Comparison of ENCODE assay signal across 1 cellular context in the genomic region with DNA sequence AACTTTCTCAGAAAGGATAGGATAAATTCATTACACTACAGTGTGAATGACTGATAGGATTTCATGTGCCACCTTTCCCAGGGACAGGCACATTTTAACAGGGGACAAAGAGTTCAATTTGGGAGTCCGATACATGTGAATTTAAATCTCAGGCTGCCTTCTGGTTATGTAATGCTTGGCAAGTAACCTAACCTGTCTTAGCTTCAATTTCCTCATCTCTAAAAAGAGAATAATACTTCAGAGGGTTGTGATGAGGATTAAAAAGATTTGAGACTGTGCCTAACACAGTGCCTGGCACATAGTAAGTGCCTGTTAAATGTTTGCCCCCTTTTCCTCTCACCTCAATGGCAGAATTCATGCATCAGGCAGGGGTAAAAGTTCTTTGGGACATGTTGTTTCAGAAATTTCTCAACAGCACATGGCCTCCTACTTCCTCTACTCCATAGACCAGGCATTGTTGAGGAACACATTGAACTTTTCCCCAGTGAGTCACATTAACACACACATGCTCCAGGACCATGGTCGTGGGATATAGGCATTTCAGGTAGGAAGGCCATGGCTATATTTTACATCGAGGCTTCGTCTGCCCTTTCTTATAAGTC.
TF ChIP-seq lines count a peak whose summit lies in the region.

No MANE protein-coding gene starts in this region.

TF ChIP-seq in HepG2, 621 proteins besides CTCF, POLR2A, EP300 and RAD21 (continued from another document and continues in another):
- TF ChIP-seq, protein P1, sequence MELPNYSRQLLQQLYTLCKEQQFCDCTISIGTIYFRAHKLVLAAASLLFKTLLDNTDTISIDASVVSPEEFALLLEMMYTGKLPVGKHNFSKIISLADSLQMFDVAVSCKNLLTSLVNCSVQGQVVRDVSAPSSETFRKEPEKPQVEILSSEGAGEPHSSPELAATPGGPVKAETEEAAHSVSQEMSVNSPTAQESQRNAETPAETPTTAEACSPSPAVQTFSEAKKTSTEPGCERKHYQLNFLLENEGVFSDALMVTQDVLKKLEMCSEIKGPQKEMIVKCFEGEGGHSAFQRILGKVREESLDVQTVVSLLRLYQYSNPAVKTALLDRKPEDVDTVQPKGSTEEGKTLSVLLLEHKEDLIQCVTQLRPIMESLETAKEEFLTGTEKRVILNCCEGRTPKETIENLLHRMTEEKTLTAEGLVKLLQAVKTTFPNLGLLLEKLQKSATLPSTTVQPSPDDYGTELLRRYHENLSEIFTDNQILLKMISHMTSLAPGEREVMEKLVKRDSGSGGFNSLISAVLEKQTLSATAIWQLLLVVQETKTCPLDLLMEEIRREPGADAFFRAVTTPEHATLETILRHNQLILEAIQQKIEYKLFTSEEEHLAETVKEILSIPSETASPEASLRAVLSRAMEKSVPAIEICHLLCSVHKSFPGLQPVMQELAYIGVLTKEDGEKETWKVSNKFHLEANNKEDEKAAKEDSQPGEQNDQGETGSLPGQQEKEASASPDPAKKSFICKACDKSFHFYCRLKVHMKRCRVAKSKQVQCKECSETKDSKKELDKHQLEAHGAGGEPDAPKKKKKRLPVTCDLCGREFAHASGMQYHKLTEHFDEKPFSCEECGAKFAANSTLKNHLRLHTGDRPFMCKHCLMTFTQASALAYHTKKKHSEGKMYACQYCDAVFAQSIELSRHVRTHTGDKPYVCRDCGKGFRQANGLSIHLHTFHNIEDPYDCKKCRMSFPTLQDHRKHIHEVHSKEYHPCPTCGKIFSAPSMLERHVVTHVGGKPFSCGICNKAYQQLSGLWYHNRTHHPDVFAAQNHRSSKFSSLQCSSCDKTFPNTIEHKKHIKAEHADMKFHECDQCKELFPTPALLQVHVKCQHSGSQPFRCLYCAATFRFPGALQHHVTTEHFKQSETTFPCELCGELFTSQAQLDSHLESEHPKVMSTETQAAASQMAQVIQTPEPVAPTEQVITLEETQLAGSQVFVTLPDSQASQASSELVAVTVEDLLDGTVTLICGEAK (IDR thresholded peaks at IDR 0.05), result no peak
- TF ChIP-seq, protein P1 (CRISPR knock-in tag; IDR thresholded peaks at IDR 0.05), result no peak
- TF ChIP-seq, protein P2, sequence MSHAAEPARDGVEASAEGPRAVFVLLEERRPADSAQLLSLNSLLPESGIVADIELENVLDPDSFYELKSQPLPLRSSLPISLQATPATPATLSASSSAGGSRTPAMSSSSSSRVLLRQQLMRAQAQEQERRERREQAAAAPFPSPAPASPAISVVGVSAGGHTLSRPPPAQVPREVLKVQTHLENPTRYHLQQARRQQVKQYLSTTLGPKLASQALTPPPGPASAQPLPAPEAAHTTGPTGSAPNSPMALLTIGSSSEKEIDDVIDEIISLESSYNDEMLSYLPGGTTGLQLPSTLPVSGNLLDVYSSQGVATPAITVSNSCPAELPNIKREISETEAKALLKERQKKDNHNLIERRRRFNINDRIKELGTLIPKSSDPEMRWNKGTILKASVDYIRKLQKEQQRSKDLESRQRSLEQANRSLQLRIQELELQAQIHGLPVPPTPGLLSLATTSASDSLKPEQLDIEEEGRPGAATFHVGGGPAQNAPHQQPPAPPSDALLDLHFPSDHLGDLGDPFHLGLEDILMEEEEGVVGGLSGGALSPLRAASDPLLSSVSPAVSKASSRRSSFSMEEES (CRISPR knock-in tag; IDR thresholded peaks at IDR 0.05), result peak; percentile 89
- TF ChIP-seq, protein P3, sequence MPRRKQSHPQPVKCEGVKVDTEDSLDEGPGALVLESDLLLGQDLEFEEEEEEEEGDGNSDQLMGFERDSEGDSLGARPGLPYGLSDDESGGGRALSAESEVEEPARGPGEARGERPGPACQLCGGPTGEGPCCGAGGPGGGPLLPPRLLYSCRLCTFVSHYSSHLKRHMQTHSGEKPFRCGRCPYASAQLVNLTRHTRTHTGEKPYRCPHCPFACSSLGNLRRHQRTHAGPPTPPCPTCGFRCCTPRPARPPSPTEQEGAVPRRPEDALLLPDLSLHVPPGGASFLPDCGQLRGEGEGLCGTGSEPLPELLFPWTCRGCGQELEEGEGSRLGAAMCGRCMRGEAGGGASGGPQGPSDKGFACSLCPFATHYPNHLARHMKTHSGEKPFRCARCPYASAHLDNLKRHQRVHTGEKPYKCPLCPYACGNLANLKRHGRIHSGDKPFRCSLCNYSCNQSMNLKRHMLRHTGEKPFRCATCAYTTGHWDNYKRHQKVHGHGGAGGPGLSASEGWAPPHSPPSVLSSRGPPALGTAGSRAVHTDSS (CRISPR knock-in tag; conservative IDR thresholded peaks at IDR 0.05), result no peak
- TF ChIP-seq BRCA1 (CRISPR knock-in tag; IDR thresholded peaks at IDR 0.05) (no peak), KLF13 (CRISPR knock-in tag; IDR thresholded peaks at IDR 0.05) (no peak), ZNF3 (CRISPR knock-in tag; IDR thresholded peaks at IDR 0.05) (peak; percentile 90), HDAC2 (CRISPR knock-in tag; IDR thresholded peaks at IDR 0.05) (peak; percentile 84; the same call in 1 of the 2 replicates), ATF1 (CRISPR knock-in tag; IDR thresholded peaks at IDR 0.05) (peak; percentile 57; the same call in 1 of the 2 replicates), TAF1 (CRISPR knock-in tag; IDR thresholded peaks at IDR 0.05) (no peak; the same call in 1 of the 2 replicates), REXO4 (CRISPR knock-in tag; IDR thresholded peaks at IDR 0.05; ENCODE audit: borderline replicate concordance) (no peak), SP5 (CRISPR knock-in tag; IDR thresholded peaks at IDR 0.05; ENCODE audit: borderline replicate concordance, low read depth) (peak; percentile 97), SSRP1 (CRISPR knock-in tag; IDR thresholded peaks at IDR 0.05) (no peak), ZNF614 (CRISPR knock-in tag; IDR thresholded peaks at IDR 0.05; ENCODE audit: borderline replicate concordance) (peak; percentile 76; the same call in 1 of the 2 replicates), ZNF101 (CRISPR knock-in tag; IDR thresholded peaks at IDR 0.05; ENCODE audit: borderline replicate concordance, low read depth) (no peak), ZNF431 (CRISPR knock-in tag; IDR thresholded peaks at IDR 0.05; ENCODE audit: borderline replicate concordance, low read depth) (0 out of 2 replicates have a peak, but pooled peaks have one; percentile 44), SMARCC2 (IDR thresholded peaks at IDR 0.05) (no peak), FOXA3 (CRISPR knock-in tag; IDR thresholded peaks at IDR 0.05) (peak; percentile 88), ZSCAN21 (CRISPR knock-in tag; IDR thresholded peaks at IDR 0.05; ENCODE audit: borderline replicate concordance) (no peak), GABPA (IDR thresholded peaks at IDR 0.05; ENCODE audit: low read depth, low read length) (no peak), GABPA (CRISPR knock-in tag; IDR thresholded peaks at IDR 0.05; ENCODE audit: low read depth) (peak; percentile 41; the same call in 1 of the 2 replicates), MIXL1 (CRISPR knock-in tag; IDR thresholded peaks at IDR 0.05) (peak; percentile 94), MLLT10 (CRISPR knock-in tag; IDR thresholded peaks at IDR 0.05) (no peak), CEBPB (IDR thresholded peaks at IDR 0.05; ENCODE audit: borderline replicate concordance, low read depth, low read length) (peak; percentile 68), HHEX (CRISPR knock-in tag; IDR thresholded peaks at IDR 0.05) (no peak), ZNF878 (CRISPR knock-in tag; IDR thresholded peaks at IDR 0.05) (peak; percentile 48; the same call in 1 of the 2 replicates), THAP11 (CRISPR knock-in tag; IDR thresholded peaks at IDR 0.05) (peak; percentile 61; the same call in 1 of the 2 replicates), ZSCAN22 (CRISPR knock-in tag; IDR thresholded peaks at IDR 0.05) (no peak), JUNB (CRISPR knock-in tag; IDR thresholded peaks at IDR 0.05; ENCODE audit: borderline replicate concordance) (peak; percentile 62; the same call in 1 of the 2 replicates), PLRG1 (conservative IDR thresholded peaks at IDR 0.05) (no peak)
- TF ChIP-seq, protein P4, sequence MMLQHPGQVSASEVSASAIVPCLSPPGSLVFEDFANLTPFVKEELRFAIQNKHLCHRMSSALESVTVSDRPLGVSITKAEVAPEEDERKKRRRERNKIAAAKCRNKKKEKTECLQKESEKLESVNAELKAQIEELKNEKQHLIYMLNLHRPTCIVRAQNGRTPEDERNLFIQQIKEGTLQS (CRISPR knock-in tag; IDR thresholded peaks at IDR 0.05), result 0 out of 2 replicates have a peak, but pooled peaks have one; percentile 20
- TF ChIP-seq, protein P5, sequence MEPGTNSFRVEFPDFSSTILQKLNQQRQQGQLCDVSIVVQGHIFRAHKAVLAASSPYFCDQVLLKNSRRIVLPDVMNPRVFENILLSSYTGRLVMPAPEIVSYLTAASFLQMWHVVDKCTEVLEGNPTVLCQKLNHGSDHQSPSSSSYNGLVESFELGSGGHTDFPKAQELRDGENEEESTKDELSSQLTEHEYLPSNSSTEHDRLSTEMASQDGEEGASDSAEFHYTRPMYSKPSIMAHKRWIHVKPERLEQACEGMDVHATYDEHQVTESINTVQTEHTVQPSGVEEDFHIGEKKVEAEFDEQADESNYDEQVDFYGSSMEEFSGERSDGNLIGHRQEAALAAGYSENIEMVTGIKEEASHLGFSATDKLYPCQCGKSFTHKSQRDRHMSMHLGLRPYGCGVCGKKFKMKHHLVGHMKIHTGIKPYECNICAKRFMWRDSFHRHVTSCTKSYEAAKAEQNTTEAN (CRISPR knock-in tag; conservative IDR thresholded peaks at IDR 0.05), result 0 out of 2 replicates have a peak, but pooled peaks have one; percentile 30
- TF ChIP-seq, protein P6, sequence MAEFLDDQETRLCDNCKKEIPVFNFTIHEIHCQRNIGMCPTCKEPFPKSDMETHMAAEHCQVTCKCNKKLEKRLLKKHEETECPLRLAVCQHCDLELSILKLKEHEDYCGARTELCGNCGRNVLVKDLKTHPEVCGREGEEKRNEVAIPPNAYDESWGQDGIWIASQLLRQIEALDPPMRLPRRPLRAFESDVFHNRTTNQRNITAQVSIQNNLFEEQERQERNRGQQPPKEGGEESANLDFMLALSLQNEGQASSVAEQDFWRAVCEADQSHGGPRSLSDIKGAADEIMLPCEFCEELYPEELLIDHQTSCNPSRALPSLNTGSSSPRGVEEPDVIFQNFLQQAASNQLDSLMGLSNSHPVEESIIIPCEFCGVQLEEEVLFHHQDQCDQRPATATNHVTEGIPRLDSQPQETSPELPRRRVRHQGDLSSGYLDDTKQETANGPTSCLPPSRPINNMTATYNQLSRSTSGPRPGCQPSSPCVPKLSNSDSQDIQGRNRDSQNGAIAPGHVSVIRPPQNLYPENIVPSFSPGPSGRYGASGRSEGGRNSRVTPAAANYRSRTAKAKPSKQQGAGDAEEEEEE (CRISPR knock-in tag; IDR thresholded peaks at IDR 0.05; ENCODE audit: borderline replicate concordance), result peak; percentile 35; the same call in 1 of the 2 replicates
- TF ChIP-seq, protein P7, sequence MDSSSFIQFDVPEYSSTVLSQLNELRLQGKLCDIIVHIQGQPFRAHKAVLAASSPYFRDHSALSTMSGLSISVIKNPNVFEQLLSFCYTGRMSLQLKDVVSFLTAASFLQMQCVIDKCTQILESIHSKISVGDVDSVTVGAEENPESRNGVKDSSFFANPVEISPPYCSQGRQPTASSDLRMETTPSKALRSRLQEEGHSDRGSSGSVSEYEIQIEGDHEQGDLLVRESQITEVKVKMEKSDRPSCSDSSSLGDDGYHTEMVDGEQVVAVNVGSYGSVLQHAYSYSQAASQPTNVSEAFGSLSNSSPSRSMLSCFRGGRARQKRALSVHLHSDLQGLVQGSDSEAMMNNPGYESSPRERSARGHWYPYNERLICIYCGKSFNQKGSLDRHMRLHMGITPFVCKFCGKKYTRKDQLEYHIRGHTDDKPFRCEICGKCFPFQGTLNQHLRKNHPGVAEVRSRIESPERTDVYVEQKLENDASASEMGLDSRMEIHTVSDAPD (CRISPR knock-in tag; IDR thresholded peaks at IDR 0.05), result peak; percentile 80
- TF ChIP-seq, protein P8, sequence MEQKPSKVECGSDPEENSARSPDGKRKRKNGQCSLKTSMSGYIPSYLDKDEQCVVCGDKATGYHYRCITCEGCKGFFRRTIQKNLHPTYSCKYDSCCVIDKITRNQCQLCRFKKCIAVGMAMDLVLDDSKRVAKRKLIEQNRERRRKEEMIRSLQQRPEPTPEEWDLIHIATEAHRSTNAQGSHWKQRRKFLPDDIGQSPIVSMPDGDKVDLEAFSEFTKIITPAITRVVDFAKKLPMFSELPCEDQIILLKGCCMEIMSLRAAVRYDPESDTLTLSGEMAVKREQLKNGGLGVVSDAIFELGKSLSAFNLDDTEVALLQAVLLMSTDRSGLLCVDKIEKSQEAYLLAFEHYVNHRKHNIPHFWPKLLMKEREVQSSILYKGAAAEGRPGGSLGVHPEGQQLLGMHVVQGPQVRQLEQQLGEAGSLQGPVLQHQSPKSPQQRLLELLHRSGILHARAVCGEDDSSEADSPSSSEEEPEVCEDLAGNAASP (CRISPR knock-in tag; IDR thresholded peaks at IDR 0.05; ENCODE audit: borderline replicate concordance), result peak; percentile 68; the same call in 1 of the 2 replicates
- TF ChIP-seq, protein P9, sequence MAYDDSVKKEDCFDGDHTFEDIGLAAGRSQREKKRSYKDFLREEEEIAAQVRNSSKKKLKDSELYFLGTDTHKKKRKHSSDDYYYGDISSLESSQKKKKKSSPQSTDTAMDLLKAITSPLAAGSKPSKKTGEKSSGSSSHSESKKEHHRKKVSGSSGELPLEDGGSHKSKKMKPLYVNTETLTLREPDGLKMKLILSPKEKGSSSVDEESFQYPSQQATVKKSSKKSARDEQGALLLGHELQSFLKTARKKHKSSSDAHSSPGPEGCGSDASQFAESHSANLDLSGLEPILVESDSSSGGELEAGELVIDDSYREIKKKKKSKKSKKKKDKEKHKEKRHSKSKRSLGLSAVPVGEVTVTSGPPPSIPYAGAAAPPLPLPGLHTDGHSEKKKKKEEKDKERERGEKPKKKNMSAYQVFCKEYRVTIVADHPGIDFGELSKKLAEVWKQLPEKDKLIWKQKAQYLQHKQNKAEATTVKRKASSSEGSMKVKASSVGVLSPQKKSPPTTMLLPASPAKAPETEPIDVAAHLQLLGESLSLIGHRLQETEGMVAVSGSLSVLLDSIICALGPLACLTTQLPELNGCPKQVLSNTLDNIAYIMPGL (CRISPR knock-in tag; IDR thresholded peaks at IDR 0.05; ENCODE audit: borderline replicate concordance in 1 of 2, low read depth in 1 of 2), result 0 out of 4 replicates have a peak, but pooled peaks of 1 of the 2 experiments have one; percentile 8
